Comparison of ENCODE assay signal across 2 cellular contexts in the genomic region with DNA sequence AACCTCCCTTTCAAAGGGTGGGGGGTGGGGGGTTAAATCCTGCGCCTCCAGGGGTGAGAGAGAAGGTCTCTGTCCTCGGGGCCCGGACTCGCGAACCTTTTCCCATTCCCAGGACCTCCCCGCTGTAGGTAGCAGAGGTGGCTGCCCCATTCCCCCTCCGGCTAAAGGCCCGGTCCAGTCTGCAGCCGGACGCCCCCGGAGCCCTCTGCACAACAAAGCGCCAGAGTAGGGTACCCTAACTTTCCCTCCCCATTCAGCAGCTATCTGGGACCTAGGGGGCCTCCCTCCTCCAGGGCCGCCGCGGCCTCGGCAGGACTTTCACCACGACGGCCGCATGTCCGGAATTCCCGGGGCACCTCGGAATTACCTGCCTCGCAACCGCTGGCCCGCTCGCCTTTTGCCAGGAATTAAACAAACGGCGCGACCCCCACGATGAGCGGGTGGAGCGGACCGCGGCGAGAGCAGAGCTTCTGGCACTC.
TF ChIP-seq lines count a peak whose summit lies in the region.

No MANE protein-coding gene starts in this region.

TF ChIP-seq in SK-N-SH treated with all-trans-retinoic acid at 6 μM for 48 hours, 23 proteins besides CTCF, POLR2A, EP300 and RAD21:
- no peak for TF ChIP-seq OSR1 (CRISPR knock-in tag; IDR thresholded peaks at IDR 0.05)
- TF ChIP-seq SNAI2 (CRISPR knock-in tag; IDR thresholded peaks at IDR 0.05) = no peak
- TF ChIP-seq ISL1 (CRISPR knock-in tag; IDR thresholded peaks at IDR 0.05) = no peak
- TF ChIP-seq, protein P1, sequence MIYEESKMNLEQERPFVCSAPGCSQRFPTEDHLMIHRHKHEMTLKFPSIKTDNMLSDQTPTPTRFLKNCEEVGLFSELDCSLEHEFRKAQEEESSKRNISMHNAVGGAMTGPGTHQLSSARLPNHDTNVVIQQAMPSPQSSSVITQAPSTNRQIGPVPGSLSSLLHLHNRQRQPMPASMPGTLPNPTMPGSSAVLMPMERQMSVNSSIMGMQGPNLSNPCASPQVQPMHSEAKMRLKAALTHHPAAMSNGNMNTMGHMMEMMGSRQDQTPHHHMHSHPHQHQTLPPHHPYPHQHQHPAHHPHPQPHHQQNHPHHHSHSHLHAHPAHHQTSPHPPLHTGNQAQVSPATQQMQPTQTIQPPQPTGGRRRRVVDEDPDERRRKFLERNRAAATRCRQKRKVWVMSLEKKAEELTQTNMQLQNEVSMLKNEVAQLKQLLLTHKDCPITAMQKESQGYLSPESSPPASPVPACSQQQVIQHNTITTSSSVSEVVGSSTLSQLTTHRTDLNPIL (CRISPR knock-in tag; IDR thresholded peaks at IDR 0.05; ENCODE audit: low read depth) = 0 out of 2 replicates have a peak, but pooled peaks have one; percentile 24
- peak; percentile 75; the same call in 1 of the 2 replicates for TF ChIP-seq CSDC2 (CRISPR knock-in tag; IDR thresholded peaks at IDR 0.05)
- no peak for TF ChIP-seq RARB (CRISPR knock-in tag; IDR thresholded peaks at IDR 0.05)
- TF ChIP-seq GLIS3 (CRISPR knock-in tag; IDR thresholded peaks at IDR 0.05) = no peak
- no peak for TF ChIP-seq TCF4 (CRISPR knock-in tag; IDR thresholded peaks at IDR 0.05; ENCODE audit: borderline replicate concordance)
TF ChIP-seq in SK-N-SH treated with all-trans-retinoic acid at 6 μM for 48 hours: peak in this region for 2.

TF ChIP-seq in H1, 55 proteins besides CTCF, POLR2A, EP300 and RAD21:
- TF ChIP-seq, protein P2, sequence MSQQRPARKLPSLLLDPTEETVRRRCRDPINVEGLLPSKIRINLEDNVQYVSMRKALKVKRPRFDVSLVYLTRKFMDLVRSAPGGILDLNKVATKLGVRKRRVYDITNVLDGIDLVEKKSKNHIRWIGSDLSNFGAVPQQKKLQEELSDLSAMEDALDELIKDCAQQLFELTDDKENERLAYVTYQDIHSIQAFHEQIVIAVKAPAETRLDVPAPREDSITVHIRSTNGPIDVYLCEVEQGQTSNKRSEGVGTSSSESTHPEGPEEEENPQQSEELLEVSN (IDR thresholded peaks at IDR 0.05) = peak; percentile 78; the same call in 1 of the 2 replicates
- TF ChIP-seq CBX5 (IDR thresholded peaks at IDR 0.05; ENCODE audit: low read depth, low read length) (no peak), HDAC6 (IDR thresholded peaks at IDR 0.05; ENCODE audit: low read depth, low read length) (no peak), RFX5 (IDR thresholded peaks at IDR 0.05; ENCODE audit: borderline replicate concordance, low read depth, low read length) (no peak), SP2 (IDR thresholded peaks at IDR 0.05; ENCODE audit: low read length) (no peak), TBP (IDR thresholded peaks at IDR 0.05; ENCODE audit: low read depth, low read length) (no peak), SIX5 (IDR thresholded peaks at IDR 0.05; ENCODE audit: low read depth, low read length) (no peak), TEAD4 (IDR thresholded peaks at IDR 0.05; ENCODE audit: low read depth, low read length) (peak; percentile 51; the same call in 1 of the 2 replicates), HDAC2 (IDR thresholded peaks at IDR 0.05; ENCODE audit: borderline replicate concordance in 1 of 2, low read depth in 2 of 2, low read length in 2 of 2) (no peak), SIRT6 (IDR thresholded peaks at IDR 0.05; ENCODE audit: low read length) (no peak), KDM5A (IDR thresholded peaks at IDR 0.05; ENCODE audit: low read length) (no peak), EGR1 (IDR thresholded peaks at IDR 0.05; ENCODE audit: borderline replicate concordance, low read depth, low read length) (peak; percentile 11; the same call in 1 of the 2 replicates), SUZ12 (IDR thresholded peaks at IDR 0.05; ENCODE audit: low read length) (no peak), PHF8 (conservative IDR thresholded peaks at IDR 0.05; ENCODE audit: low read depth, low read length) (no peak), NRF1 (IDR thresholded peaks at IDR 0.05; ENCODE audit: low read depth, low read length) (no peak), FOSL1 (IDR thresholded peaks at IDR 0.05; ENCODE audit: insufficient read depth, low read depth, low read length) (no peak), TCF12 (IDR thresholded peaks at IDR 0.05; ENCODE audit: low read depth, low read length) (no peak), GABPA (IDR thresholded peaks at IDR 0.05; ENCODE audit: borderline replicate concordance, insufficient read depth, low read length) (no peak), MAFK (IDR thresholded peaks at IDR 0.05; ENCODE audit: low read depth, low read length) (no peak), POLR2AphosphoS5 (IDR thresholded peaks at IDR 0.05; ENCODE audit: low read depth, low read length) (no peak), BACH1 (IDR thresholded peaks at IDR 0.05; ENCODE audit: low read length) (no peak), EZH2 (IDR thresholded peaks at IDR 0.05; ENCODE audit: low read depth, low read length, severe bottlenecking) (no peak), CBX8 (IDR thresholded peaks at IDR 0.05; ENCODE audit: borderline replicate concordance, low read depth, low read length) (no peak), CHD2 (IDR thresholded peaks at IDR 0.05; ENCODE audit: low read length) (no peak), RNF2 (IDR thresholded peaks at IDR 0.05; ENCODE audit: borderline replicate concordance, low read depth, low read length, missing control alignments, poor library complexity, severe bottlenecking) (no peak), RBBP5 (IDR thresholded peaks at IDR 0.05; ENCODE audit: borderline replicate concordance, low read depth, low read length) (no peak)
- TF ChIP-seq, protein P3, sequence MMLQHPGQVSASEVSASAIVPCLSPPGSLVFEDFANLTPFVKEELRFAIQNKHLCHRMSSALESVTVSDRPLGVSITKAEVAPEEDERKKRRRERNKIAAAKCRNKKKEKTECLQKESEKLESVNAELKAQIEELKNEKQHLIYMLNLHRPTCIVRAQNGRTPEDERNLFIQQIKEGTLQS (IDR thresholded peaks at IDR 0.05; ENCODE audit: insufficient read depth, low read depth, low read length) = no peak
- TF ChIP-seq, protein P4, sequence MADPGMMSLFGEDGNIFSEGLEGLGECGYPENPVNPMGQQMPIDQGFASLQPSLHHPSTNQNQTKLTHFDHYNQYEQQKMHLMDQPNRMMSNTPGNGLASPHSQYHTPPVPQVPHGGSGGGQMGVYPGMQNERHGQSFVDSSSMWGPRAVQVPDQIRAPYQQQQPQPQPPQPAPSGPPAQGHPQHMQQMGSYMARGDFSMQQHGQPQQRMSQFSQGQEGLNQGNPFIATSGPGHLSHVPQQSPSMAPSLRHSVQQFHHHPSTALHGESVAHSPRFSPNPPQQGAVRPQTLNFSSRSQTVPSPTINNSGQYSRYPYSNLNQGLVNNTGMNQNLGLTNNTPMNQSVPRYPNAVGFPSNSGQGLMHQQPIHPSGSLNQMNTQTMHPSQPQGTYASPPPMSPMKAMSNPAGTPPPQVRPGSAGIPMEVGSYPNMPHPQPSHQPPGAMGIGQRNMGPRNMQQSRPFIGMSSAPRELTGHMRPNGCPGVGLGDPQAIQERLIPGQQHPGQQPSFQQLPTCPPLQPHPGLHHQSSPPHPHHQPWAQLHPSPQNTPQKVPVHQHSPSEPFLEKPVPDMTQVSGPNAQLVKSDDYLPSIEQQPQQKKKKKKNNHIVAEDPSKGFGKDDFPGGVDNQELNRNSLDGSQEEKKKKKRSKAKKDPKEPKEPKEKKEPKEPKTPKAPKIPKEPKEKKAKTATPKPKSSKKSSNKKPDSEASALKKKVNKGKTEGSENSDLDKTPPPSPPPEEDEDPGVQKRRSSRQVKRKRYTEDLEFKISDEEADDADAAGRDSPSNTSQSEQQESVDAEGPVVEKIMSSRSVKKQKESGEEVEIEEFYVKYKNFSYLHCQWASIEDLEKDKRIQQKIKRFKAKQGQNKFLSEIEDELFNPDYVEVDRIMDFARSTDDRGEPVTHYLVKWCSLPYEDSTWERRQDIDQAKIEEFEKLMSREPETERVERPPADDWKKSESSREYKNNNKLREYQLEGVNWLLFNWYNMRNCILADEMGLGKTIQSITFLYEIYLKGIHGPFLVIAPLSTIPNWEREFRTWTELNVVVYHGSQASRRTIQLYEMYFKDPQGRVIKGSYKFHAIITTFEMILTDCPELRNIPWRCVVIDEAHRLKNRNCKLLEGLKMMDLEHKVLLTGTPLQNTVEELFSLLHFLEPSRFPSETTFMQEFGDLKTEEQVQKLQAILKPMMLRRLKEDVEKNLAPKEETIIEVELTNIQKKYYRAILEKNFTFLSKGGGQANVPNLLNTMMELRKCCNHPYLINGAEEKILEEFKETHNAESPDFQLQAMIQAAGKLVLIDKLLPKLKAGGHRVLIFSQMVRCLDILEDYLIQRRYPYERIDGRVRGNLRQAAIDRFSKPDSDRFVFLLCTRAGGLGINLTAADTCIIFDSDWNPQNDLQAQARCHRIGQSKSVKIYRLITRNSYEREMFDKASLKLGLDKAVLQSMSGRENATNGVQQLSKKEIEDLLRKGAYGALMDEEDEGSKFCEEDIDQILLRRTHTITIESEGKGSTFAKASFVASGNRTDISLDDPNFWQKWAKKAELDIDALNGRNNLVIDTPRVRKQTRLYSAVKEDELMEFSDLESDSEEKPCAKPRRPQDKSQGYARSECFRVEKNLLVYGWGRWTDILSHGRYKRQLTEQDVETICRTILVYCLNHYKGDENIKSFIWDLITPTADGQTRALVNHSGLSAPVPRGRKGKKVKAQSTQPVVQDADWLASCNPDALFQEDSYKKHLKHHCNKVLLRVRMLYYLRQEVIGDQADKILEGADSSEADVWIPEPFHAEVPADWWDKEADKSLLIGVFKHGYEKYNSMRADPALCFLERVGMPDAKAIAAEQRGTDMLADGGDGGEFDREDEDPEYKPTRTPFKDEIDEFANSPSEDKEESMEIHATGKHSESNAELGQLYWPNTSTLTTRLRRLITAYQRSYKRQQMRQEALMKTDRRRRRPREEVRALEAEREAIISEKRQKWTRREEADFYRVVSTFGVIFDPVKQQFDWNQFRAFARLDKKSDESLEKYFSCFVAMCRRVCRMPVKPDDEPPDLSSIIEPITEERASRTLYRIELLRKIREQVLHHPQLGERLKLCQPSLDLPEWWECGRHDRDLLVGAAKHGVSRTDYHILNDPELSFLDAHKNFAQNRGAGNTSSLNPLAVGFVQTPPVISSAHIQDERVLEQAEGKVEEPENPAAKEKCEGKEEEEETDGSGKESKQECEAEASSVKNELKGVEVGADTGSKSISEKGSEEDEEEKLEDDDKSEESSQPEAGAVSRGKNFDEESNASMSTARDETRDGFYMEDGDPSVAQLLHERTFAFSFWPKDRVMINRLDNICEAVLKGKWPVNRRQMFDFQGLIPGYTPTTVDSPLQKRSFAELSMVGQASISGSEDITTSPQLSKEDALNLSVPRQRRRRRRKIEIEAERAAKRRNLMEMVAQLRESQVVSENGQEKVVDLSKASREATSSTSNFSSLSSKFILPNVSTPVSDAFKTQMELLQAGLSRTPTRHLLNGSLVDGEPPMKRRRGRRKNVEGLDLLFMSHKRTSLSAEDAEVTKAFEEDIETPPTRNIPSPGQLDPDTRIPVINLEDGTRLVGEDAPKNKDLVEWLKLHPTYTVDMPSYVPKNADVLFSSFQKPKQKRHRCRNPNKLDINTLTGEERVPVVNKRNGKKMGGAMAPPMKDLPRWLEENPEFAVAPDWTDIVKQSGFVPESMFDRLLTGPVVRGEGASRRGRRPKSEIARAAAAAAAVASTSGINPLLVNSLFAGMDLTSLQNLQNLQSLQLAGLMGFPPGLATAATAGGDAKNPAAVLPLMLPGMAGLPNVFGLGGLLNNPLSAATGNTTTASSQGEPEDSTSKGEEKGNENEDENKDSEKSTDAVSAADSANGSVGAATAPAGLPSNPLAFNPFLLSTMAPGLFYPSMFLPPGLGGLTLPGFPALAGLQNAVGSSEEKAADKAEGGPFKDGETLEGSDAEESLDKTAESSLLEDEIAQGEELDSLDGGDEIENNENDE (IDR thresholded peaks at IDR 0.05; ENCODE audit: insufficient replicate concordance, low read length) = no peak
- TF ChIP-seq, protein P5, sequence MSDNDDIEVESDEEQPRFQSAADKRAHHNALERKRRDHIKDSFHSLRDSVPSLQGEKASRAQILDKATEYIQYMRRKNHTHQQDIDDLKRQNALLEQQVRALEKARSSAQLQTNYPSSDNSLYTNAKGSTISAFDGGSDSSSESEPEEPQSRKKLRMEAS (IDR thresholded peaks at IDR 0.05) = peak; percentile 81
